1 cellular context compared by ENCODE assay signal in the genomic region with DNA sequence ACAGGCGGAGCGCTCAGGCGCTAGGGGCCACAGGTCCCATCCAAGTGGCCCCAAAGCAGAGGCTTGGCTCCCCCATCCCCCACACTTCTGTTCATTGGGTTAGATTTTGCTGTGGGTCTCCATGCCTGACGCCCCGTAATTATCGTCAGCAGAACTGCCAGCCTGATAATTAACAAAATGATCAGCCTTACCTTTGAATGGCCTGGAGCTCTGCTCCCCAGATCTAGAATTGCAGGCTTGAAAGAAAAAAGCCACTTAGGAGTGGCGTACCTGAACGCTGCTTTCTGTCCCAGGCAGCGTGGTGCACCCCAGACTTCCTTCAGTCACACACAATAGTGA.
A peak's percentile ranks its signal among the peaks of the same experiment; 100 is the strongest.
TF ChIP-seq lines count a peak whose summit lies in the region.

No MANE protein-coding gene starts in this region.

TF ChIP-seq in HEK293, 187 proteins besides CTCF, POLR2A, EP300 and RAD21:
- TF ChIP-seq ZFP37 (tag by site-specific recombination; IDR thresholded peaks at IDR 0.05) = 0 out of 2 replicates have a peak, but pooled peaks have one; percentile 11
- TF ChIP-seq ZNF239 (tag by site-specific recombination; IDR thresholded peaks at IDR 0.05) = no peak
- no peak for TF ChIP-seq ZNF169 (tag by site-specific recombination; IDR thresholded peaks at IDR 0.05)
- TF ChIP-seq ZNF768 (tag by site-specific recombination; IDR thresholded peaks at IDR 0.05) = no peak
- 0 out of 2 replicates have a peak, but pooled peaks have one; percentile 31 for TF ChIP-seq ZBTB17 (tag by site-specific recombination; IDR thresholded peaks at IDR 0.05)
- TF ChIP-seq REPIN1 (tag by site-specific recombination; IDR thresholded peaks at IDR 0.05; ENCODE audit: low read depth) = no peak
- no peak for TF ChIP-seq ZNF133 (tag by site-specific recombination; IDR thresholded peaks at IDR 0.05)
- TF ChIP-seq ZNF639 (tag by site-specific recombination; IDR thresholded peaks at IDR 0.05) = 0 out of 2 replicates have a peak, but pooled peaks have one; percentile 1
- TF ChIP-seq ZNF398 (tag by site-specific recombination; IDR thresholded peaks at IDR 0.05) = no peak
- 0 out of 2 replicates have a peak, but pooled peaks have one; percentile 4 for TF ChIP-seq ZNF501 (tag by site-specific recombination; IDR thresholded peaks at IDR 0.05)
